ENCODE assay signal across 17 cellular contexts in the genomic region with DNA sequence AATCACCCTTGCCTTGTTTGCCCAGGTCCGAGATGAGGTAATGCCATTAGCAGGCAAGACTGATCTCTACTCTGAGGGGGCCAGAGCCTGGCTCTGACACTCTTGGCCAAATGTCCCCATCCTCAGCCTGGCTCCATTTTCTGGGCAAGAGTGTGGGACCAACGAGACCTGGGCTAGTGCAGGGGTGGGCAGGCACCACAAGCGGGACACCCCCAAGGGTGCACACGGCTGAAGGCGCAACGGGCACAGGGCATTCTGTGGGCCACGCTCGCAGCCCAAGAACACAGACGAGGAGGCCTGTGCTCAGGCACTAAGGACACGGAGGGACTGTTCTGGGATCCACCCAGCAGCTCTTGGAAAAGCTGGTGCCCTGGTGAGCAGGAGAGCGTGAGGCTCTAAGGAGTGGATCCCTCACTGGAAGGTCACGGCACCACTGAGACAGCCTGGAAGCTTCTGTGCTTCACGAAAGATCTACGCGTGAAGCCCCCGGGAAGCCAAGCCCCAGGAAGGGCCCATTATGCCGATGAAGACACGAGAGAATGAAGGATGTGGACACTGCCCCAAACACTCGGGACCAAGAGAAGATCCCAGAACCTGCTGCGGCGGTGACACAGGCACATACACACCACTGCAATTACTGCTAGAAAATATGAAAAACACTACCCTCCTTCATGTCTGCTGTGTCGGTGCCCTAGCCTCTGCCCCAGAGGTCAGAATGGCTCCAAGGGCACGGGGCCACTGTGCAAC.
DNase-seq lines count a peak whose midpoint lies in the region; ATAC-seq and TF ChIP-seq lines count a peak whose summit lies in the region.
"Had no signal": no experiment of that assay in that cellular context is flagged by ENCODE, and none has a peak within 500 bp of the region (broad histone marks: within the 10 kb centered on the region; RNA-seq: fewer than 3 reads in every experiment).

No MANE protein-coding gene starts in this region.

- no peak overlapping the region for H3K4me3 Mint-ChIP-seq in activated CD8-positive, alpha-beta T cell treated with anti-CD3 and anti-CD28 coated beads, Interleukin-2, amount 10 ng/mL, durations not matched to agents 7 days and 5 days
- H3K4me3 Mint-ChIP-seq in activated CD8-positive, alpha-beta T cell treated with anti-CD3 and anti-CD28 coated beads for 36 hours: no peak overlapping the region
- H3K4me3 Mint-ChIP-seq in activated T-helper 17 cell treated with anti-CD3 and anti-CD28 coated beads, Interleukin-2, amount 50 U/mL, for 72 hours: peak overlapping the region; percentile 7

- no peak for TF ChIP-seq POLR2A in testis (IDR thresholded peaks at IDR 0.05)

- in situ Hi-C loops in GM13976 (cut with MboI; ENCODE audit: low sequenced_read_pairs, unreplicated experiment): no loop called here
- in situ Hi-C loops in HAP-1 (cut with MboI; ENCODE audit: low sequenced_read_pairs): no loop called here

- H3K27ac ChIP-seq in testis: peak overlapping the region in 1 of 2 donors; percentile 50

- peak overlapping the region; percentile 39 for H3K27ac Mint-ChIP-seq in activated CD8-positive, alpha-beta T cell treated with anti-CD3 and anti-CD28 coated beads, Interleukin-2, amount 10 ng/mL, durations not matched to agents 7 days and 5 days
- H3K27ac Mint-ChIP-seq in activated CD8-positive, alpha-beta T cell treated with anti-CD3 and anti-CD28 coated beads for 36 hours: no peak overlapping the region
- no peak overlapping the region for H3K27ac Mint-ChIP-seq in activated T-helper 17 cell treated with anti-CD3 and anti-CD28 coated beads, Interleukin-2, amount 50 U/mL, for 72 hours

- peaks cover 45% of the 10 kb centered on the region for H3K36me3 Mint-ChIP-seq in activated CD8-positive, alpha-beta T cell treated with anti-CD3 and anti-CD28 coated beads, Interleukin-2, amount 10 ng/mL, durations not matched to agents 7 days and 5 days (ENCODE audit: low read depth)
- peaks cover 3% of the 10 kb centered on the region for H3K36me3 Mint-ChIP-seq in activated CD8-positive, alpha-beta T cell treated with anti-CD3 and anti-CD28 coated beads for 36 hours (ENCODE audit: low read depth)
- peaks cover 7% of the 10 kb centered on the region for H3K36me3 Mint-ChIP-seq in activated T-helper 17 cell treated with anti-CD3 and anti-CD28 coated beads, Interleukin-2, amount 50 U/mL, for 72 hours (ENCODE audit: low read depth)

- no peaks in the 10 kb centered on the region for H3K36me3 ChIP-seq in testis (ENCODE audit: low read depth, missing control alignments)
- no peaks in the 10 kb centered on the region for H3K36me3 ChIP-seq in HAP-1 (replicated peaks)

- peaks cover 9% of the 10 kb centered on the region for H3K9me3 Mint-ChIP-seq in activated CD8-positive, alpha-beta T cell treated with anti-CD3 and anti-CD28 coated beads, Interleukin-2, amount 10 ng/mL, durations not matched to agents 7 days and 5 days (ENCODE audit: insufficient read depth)
- peaks cover 6% of the 10 kb centered on the region for H3K9me3 Mint-ChIP-seq in activated CD8-positive, alpha-beta T cell treated with anti-CD3 and anti-CD28 coated beads for 36 hours
- H3K9me3 Mint-ChIP-seq in activated T-helper 17 cell treated with anti-CD3 and anti-CD28 coated beads, Interleukin-2, amount 50 U/mL, for 72 hours: peaks cover 1% of the 10 kb centered on the region

- no peak for TF ChIP-seq CTCF in activated CD8-positive, alpha-beta T cell treated with anti-CD3 and anti-CD28 coated beads for 36 hours (IDR thresholded peaks at IDR 0.05)
- TF ChIP-seq CTCF in testis (IDR thresholded peaks at IDR 0.05) (no peak), GM13976 (IDR thresholded peaks at IDR 0.05; ENCODE audit: borderline replicate concordance, control extremely low read depth, extremely low read depth, insufficient read depth, missing control alignments) (no peak)

- DNase-seq in activated CD8-positive, alpha-beta T cell treated with anti-CD3 and anti-CD28 coated beads, Interleukin-2, amount 10 ng/mL, durations not matched to agents 7 days and 5 days: no peak
- DNase-seq in activated CD8-positive, alpha-beta T cell treated with anti-CD3 and anti-CD28 coated beads for 36 hours: no peak
- DNase-seq in mesenteric fat pad (ENCODE audit: low spot score) (peak; percentile 37), testis (peak; percentile 14), NAMALWA (ENCODE audit: low spot score) (no peak), GM13976 (ENCODE audit: low spot score) (no peak), HAP-1 (ENCODE audit: low spot score in 2 of 2) (no peak)
- DNase-seq: activated effector memory CD4-positive, alpha-beta T cell treated with Interleukin-2 at 50 U/mL for 16 hours; COR-L47; dermis blood vessel endothelial cell; hypothalamus; NCI-H187 treated with DMSO at 0.1 percent for 48 hours; SIG-M5 had no signal

- peaks cover 41% of the 10 kb centered on the region for H3K4me1 ChIP-seq in testis
- H3K4me1 ChIP-seq in HAP-1: no peaks in the 10 kb centered on the region; the same call in 1 of the 2 replicates

- WGBS in testis, 2 donors: 83 to 84% methylated on average over 13 to 23 of the region's 23 CpGs

- H3K9me3 ChIP-seq in testis (no peaks in the 10 kb centered on the region), HAP-1 (peaks cover 2% of the 10 kb centered on the region; the same call in 1 of the 2 replicates)

- POLR2A ChIA-PET in activated CD8-positive, alpha-beta T cell treated with anti-CD3 and anti-CD28 coated beads, Interleukin-2, amount 10 ng/mL, durations not matched to agents 7 days and 5 days (lab: Charles Lee): no interaction called here
- POLR2A ChIA-PET in activated CD8-positive, alpha-beta T cell treated with anti-CD3 and anti-CD28 coated beads for 36 hours (lab: Charles Lee): interaction anchor here (1.2 kb wide), 1 partner anchor 10 kb away, joined by 3 read pairs; no protein-coding TSS in a partner anchor

- no peak for ATAC-seq in activated CD8-positive, alpha-beta T cell treated with anti-CD3 and anti-CD28 coated beads, Interleukin-2, amount 10 ng/mL, durations not matched to agents 7 days and 5 days
- no peak for ATAC-seq in activated CD8-positive, alpha-beta T cell treated with anti-CD3 and anti-CD28 coated beads for 36 hours
- no peak for ATAC-seq in activated T-helper 17 cell treated with anti-CD3 and anti-CD28 coated beads, Interleukin-2, amount 50 U/mL, for 72 hours (replicated peaks)
- ATAC-seq: A549, esophagus mucosa, GM12878 had no signal

- H3K4me3 ChIP-seq in testis (no peak overlapping the region), HAP-1 (no peak overlapping the region)
- H3K4me3 ChIP-seq: A549, GM12878 had no signal

- no peaks in the 10 kb centered on the region for H3K27me3 Mint-ChIP-seq in activated CD8-positive, alpha-beta T cell treated with anti-CD3 and anti-CD28 coated beads, Interleukin-2, amount 10 ng/mL, durations not matched to agents 7 days and 5 days (ENCODE audit: low read depth)
- H3K27me3 Mint-ChIP-seq in activated CD8-positive, alpha-beta T cell treated with anti-CD3 and anti-CD28 coated beads for 36 hours: no peaks in the 10 kb centered on the region
- no peaks in the 10 kb centered on the region for H3K27me3 Mint-ChIP-seq in activated T-helper 17 cell treated with anti-CD3 and anti-CD28 coated beads, Interleukin-2, amount 50 U/mL, for 72 hours

- H3K27me3 ChIP-seq in testis: no peaks in the 10 kb centered on the region
- H3K27me3 ChIP-seq in HAP-1 (ENCODE audit: low read depth): no peaks in the 10 kb centered on the region

- peaks cover 95% of the 10 kb centered on the region for H3K4me1 Mint-ChIP-seq in activated CD8-positive, alpha-beta T cell treated with anti-CD3 and anti-CD28 coated beads, Interleukin-2, amount 10 ng/mL, durations not matched to agents 7 days and 5 days (ENCODE audit: low read depth)
- peaks cover 83% of the 10 kb centered on the region for H3K4me1 Mint-ChIP-seq in activated CD8-positive, alpha-beta T cell treated with anti-CD3 and anti-CD28 coated beads for 36 hours (ENCODE audit: low read depth)
- H3K4me1 Mint-ChIP-seq in activated T-helper 17 cell treated with anti-CD3 and anti-CD28 coated beads, Interleukin-2, amount 50 U/mL, for 72 hours: peaks cover 62% of the 10 kb centered on the region

- CTCF ChIA-PET in activated CD8-positive, alpha-beta T cell treated with anti-CD3 and anti-CD28 coated beads, Interleukin-2, amount 10 ng/mL, durations not matched to agents 7 days and 5 days (lab: Charles Lee): no interaction called here
- CTCF ChIA-PET in activated CD8-positive, alpha-beta T cell treated with anti-CD3 and anti-CD28 coated beads for 36 hours (lab: Charles Lee): interaction anchor here (2.2 kb wide), 1 partner anchor 11 kb away, joined by 7 read pairs; no protein-coding TSS in a partner anchor

- intact Hi-C loops in activated CD8-positive, alpha-beta T cell treated with anti-CD3 and anti-CD28 coated beads for 36 hours (cut with micrococcal nuclease): no loop called here
- intact Hi-C loops in testis (cut with DNase I; ENCODE audit: low total_unique reads): no loop called here

Comparison
In these comparisons a context has a peak if more than half of its experiments do, and no peak if none do; other contexts are left out.
1. DNase-seq: peak in mesenteric fat pad (single experiment) and testis (single experiment); none in activated CD8-positive, alpha-beta T cell treated with anti-CD3 and anti-CD28 coated beads, Interleukin-2, amount 10 ng/mL, durations not matched to agents 7 days and 5 days (single experiment), activated CD8-positive, alpha-beta T cell treated with anti-CD3 and anti-CD28 coated beads for 36 hours (single experiment), NAMALWA (single experiment), GM13976 (single experiment) and HAP-1 (0 of 2).